ENCODE assay signal across 7 cellular contexts in the genomic region with DNA sequence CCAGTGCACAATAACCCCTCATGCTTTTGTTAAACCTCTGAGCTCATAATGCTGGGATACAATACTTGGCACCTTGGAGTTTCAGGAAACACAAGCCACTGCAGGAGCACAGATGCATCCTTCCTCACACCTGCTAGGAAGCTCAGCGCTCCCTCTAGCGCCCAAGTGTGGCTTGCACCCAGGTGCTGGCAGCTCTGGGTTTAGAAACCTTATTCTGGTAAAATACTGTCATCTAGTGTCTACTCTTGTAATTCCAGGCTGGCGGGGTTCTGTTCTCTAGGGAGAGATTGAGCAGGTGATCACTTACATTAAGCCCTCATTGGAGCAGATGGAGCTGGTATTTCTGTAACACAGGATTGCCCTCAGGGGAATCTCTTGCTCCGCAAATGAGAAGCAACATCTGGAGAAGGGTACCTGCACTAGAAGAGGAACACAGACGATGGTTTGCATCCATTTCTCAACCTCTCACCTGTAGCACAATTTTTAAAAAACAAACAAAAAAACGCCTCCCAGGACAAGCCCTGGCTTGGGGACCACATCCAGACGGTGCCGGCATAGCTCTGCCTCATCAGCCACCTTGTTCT. TPM values are rescaled to one million over a fixed set of nuclear protein-coding genes. Genes with fewer than 3 reads are reported as not detected.
DNase-seq lines count a peak whose midpoint lies in the region; TF ChIP-seq lines count a peak whose summit lies in the region.

No MANE protein-coding gene starts in this region.

- H3K4me3 ChIP-seq in epithelial cell of esophagus (ENCODE audit: low read length) = no peak overlapping the region

- peak; percentile 98 for TF ChIP-seq CTCF in GM13976 (IDR thresholded peaks at IDR 0.05; ENCODE audit: borderline replicate concordance, control extremely low read depth, extremely low read depth, insufficient read depth, missing control alignments)
- peak; percentile 99 for TF ChIP-seq CTCF in epithelial cell of esophagus (IDR thresholded peaks at IDR 0.05; ENCODE audit: insufficient read depth, low read depth, low read length, missing control alignments)

- in situ Hi-C loops in GM13976 (cut with MboI; ENCODE audit: low sequenced_read_pairs, unreplicated experiment) = loop anchor here (5.0 kb wide), 1 partner anchor 159 kb away; no protein-coding TSS in a partner anchor

- peak; percentile 84 for DNase-seq in GM13976 (ENCODE audit: low spot score)
- peak; percentile 95 for DNase-seq in HT-29 (ENCODE audit: low spot score)
- peak; percentile 92 for DNase-seq in NCI-H82 treated with DMSO at 0.1 percent for 48 hours (lab: John Stamatoyannopoulos, UW; ENCODE audit: unreplicated experiment)
- DNase-seq in activated CD8-positive, alpha-beta memory T cell treated with anti-CD3 and anti-CD28 coated beads for 48 hours (ENCODE audit: low read depth in 2 of 3, low spot score in 2 of 3) = peak; percentile 44 to 59 (median 44)
- peak; percentile 84 for DNase-seq in epithelial cell of esophagus (ENCODE audit: low read depth)
- peak; percentile 77 for DNase-seq in middle frontal gyrus (ENCODE audit: extremely low spot score, low spot score)
- peak; percentile 25 to 34 for DNase-seq in stimulated activated CD8-positive, alpha-beta memory T cell treated with anti-CD3 and anti-CD28 coated beads, Interleukin-7, amount 100 ng/mL, for 4 hours (ENCODE audit: low read depth in 2 of 2)

RNA-seq across cellular contexts. Expression of gene CCL1, which starts 1.5 kb away (rescaled TPM):
- not detected in 2 replicates for total RNA-seq in HT-29 (2014; rRNA removed; shearing (Covaris generic))

RNA-seq across cellular contexts. Expression of gene CCL13, which starts 5.3 kb away (rescaled TPM):
- not detected in 2 replicates for total RNA-seq in HT-29 (2014; rRNA removed; shearing (Covaris generic))

RNA-seq across cellular contexts. Expression of gene CCL8, which starts 42.3 kb away (rescaled TPM):
- not detected in 2 replicates for total RNA-seq in HT-29 (2014; rRNA removed; shearing (Covaris generic))

Comparison
In these comparisons a context has a peak if more than half of its experiments do, and no peak if none do; other contexts are left out.
1. DNase-seq: peak in every context shown above with its lines; median percentile 95 in HT-29; 92 in NCI-H82 treated with DMSO at 0.1 percent for 48 hours; 84 in GM13976; 84 in epithelial cell of esophagus; 77 in middle frontal gyrus; 44 in activated CD8-positive, alpha-beta memory T cell treated with anti-CD3 and anti-CD28 coated beads for 48 hours; 30 in stimulated activated CD8-positive, alpha-beta memory T cell treated with anti-CD3 and anti-CD28 coated beads, Interleukin-7, amount 100 ng/mL, for 4 hours.